ENCODE assay signal across 19 cellular contexts in the genomic region with DNA sequence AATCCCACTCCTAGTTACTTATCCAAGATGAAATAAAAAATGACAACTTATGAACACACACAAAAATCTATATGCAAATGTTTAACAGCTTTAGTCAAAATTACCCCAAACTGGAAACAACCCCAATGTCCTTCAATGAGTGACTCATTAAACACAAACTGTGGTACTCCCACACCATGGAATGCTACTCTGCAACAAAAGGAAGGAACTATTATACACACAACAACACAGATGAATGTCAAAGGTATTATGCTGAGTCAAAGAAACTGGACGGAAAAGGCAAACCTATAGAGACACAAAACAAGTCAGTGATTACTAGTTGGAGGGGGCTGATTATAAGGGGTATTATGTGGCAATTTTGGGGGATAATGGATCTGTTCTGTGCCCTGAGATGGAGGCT.
"Had no signal": no experiment of that assay in that cellular context is flagged by ENCODE, and none has a peak within 500 bp of the region (broad histone marks: within the 10 kb centered on the region; RNA-seq: fewer than 3 reads in every experiment).

No MANE protein-coding gene starts in this region.

- H3K9me3 Mint-ChIP-seq: activated CD4-positive, alpha-beta T cell treated with anti-CD3 and anti-CD28 coated beads, Interleukin-2, amount 10 ng/mL, durations not matched to agents 7 days and 5 days; activated naive CD4-positive, alpha-beta T cell treated with anti-CD3 and anti-CD28 coated beads for 36 hours; activated naive CD8-positive, alpha-beta T cell treated with anti-CD3 and anti-CD28 coated beads, Interleukin-2, amount 50 U/mL, for 24 hours; natural killer cell had no signal

- H3K4me3 ChIP-seq: coronary artery, left ventricle myocardium inferior, skin epidermis, transverse colon had no signal

- H3K4me3 Mint-ChIP-seq: activated CD4-positive, alpha-beta T cell treated with anti-CD3 and anti-CD28 coated beads, Interleukin-2, amount 10 ng/mL, durations not matched to agents 7 days and 5 days; activated naive CD4-positive, alpha-beta T cell treated with anti-CD3 and anti-CD28 coated beads for 36 hours; activated naive CD8-positive, alpha-beta T cell treated with anti-CD3 and anti-CD28 coated beads, Interleukin-2, amount 50 U/mL, for 24 hours; natural killer cell had no signal

- H3K9me3 ChIP-seq: left ventricle myocardium inferior, neutrophil, transverse colon had no signal

- H3K27ac ChIP-seq: coronary artery, left ventricle myocardium inferior, neutrophil, skin epidermis, transverse colon had no signal

- H3K27me3 Mint-ChIP-seq: activated CD4-positive, alpha-beta T cell treated with anti-CD3 and anti-CD28 coated beads, Interleukin-2, amount 10 ng/mL, durations not matched to agents 7 days and 5 days; activated naive CD8-positive, alpha-beta T cell treated with anti-CD3 and anti-CD28 coated beads, Interleukin-2, amount 50 U/mL, for 24 hours had no signal

- H3K4me1 ChIP-seq: transverse colon had no signal

- DNase-seq: activated CD4-positive, alpha-beta T cell treated with anti-CD3 and anti-CD28 coated beads, Interleukin-2, amount 10 ng/mL, durations not matched to agents 7 days and 5 days; activated naive CD4-positive, alpha-beta T cell treated with anti-CD3 and anti-CD28 coated beads for 36 hours; activated naive CD8-positive, alpha-beta T cell treated with anti-CD3 and anti-CD28 coated beads, Interleukin-2, amount 50 U/mL, for 24 hours; central memory CD4-positive, alpha-beta T cell; effector CD8-positive, alpha-beta T cell; left ventricle myocardium inferior; mesendoderm; natural killer cell; posterior cingulate gyrus; stimulated activated CD4-positive, alpha-beta T cell treated with anti-CD3 and anti-CD28 coated beads, Interleukin-4, amount 100 ng/mL, for 4 hours; stimulated activated CD8-positive, alpha-beta memory T cell treated with anti-CD3 and anti-CD28 coated beads, Interleukin-4, amount 100 ng/mL, for 48 hours; stimulated activated naive CD4-positive, alpha-beta T cell treated with Interleukin-2 at 50 U/mL for 16 hours; substantia nigra; transverse colon had no signal

- H3K4me1 Mint-ChIP-seq: activated CD4-positive, alpha-beta T cell treated with anti-CD3 and anti-CD28 coated beads, Interleukin-2, amount 10 ng/mL, durations not matched to agents 7 days and 5 days had no signal

- H3K27me3 ChIP-seq: neutrophil, transverse colon had no signal

- FAIRE-seq: keratinocyte, TTC549 had no signal

- H3K27ac Mint-ChIP-seq: activated CD4-positive, alpha-beta T cell treated with anti-CD3 and anti-CD28 coated beads, Interleukin-2, amount 10 ng/mL, durations not matched to agents 7 days and 5 days; activated naive CD4-positive, alpha-beta T cell treated with anti-CD3 and anti-CD28 coated beads for 36 hours; activated naive CD8-positive, alpha-beta T cell treated with anti-CD3 and anti-CD28 coated beads, Interleukin-2, amount 50 U/mL, for 24 hours had no signal
